Comparison of ENCODE assay signal across 1 cellular context in genomic region chrX:44872319-44872816, GRCh38.
TF ChIP-seq lines count a peak whose summit lies in the region.

No MANE protein-coding gene starts in this region.

TF ChIP-seq in HEK293, 187 proteins besides CTCF, POLR2A, EP300 and RAD21 (continued from another document):
- TF ChIP-seq, protein P1, sequence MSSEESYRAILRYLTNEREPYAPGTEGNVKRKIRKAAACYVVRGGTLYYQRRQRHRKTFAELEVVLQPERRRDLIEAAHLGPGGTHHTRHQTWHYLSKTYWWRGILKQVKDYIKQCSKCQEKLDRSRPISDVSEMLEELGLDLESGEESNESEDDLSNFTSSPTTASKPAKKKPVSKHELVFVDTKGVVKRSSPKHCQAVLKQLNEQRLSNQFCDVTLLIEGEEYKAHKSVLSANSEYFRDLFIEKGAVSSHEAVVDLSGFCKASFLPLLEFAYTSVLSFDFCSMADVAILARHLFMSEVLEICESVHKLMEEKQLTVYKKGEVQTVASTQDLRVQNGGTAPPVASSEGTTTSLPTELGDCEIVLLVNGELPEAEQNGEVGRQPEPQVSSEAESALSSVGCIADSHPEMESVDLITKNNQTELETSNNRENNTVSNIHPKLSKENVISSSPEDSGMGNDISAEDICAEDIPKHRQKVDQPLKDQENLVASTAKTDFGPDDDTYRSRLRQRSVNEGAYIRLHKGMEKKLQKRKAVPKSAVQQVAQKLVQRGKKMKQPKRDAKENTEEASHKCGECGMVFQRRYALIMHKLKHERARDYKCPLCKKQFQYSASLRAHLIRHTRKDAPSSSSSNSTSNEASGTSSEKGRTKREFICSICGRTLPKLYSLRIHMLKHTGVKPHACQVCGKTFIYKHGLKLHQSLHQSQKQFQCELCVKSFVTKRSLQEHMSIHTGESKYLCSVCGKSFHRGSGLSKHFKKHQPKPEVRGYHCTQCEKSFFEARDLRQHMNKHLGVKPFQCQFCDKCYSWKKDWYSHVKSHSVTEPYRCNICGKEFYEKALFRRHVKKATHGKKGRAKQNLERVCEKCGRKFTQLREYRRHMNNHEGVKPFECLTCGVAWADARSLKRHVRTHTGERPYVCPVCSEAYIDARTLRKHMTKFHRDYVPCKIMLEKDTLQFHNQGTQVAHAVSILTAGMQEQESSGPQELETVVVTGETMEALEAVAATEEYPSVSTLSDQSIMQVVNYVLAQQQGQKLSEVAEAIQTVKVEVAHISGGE (tag by site-specific recombination; conservative IDR thresholded peaks at IDR 0.05; ENCODE audit: low read depth): 0 out of 2 replicates have a peak, but pooled peaks have one; percentile 10
- TF ChIP-seq ZFP37 (tag by site-specific recombination; IDR thresholded peaks at IDR 0.05) (peak; percentile 68; the same call in 1 of the 2 replicates), ZNF571 (tag by site-specific recombination; IDR thresholded peaks at IDR 0.05) (no peak), GFI1B (tag by site-specific recombination; IDR thresholded peaks at IDR 0.05) (peak; percentile 32; the same call in 1 of the 2 replicates), KLF8 (tag by site-specific recombination; IDR thresholded peaks at IDR 0.05) (peak; percentile 27), ZNF341 (tag by site-specific recombination; IDR thresholded peaks at IDR 0.05; ENCODE audit: low read depth) (no peak), ZNF660 (tag by site-specific recombination; IDR thresholded peaks at IDR 0.05) (peak; percentile 42; the same call in 1 of the 2 replicates), ZBTB17 (tag by site-specific recombination; IDR thresholded peaks at IDR 0.05) (peak; percentile 32; the same call in 1 of the 2 replicates), ZEB2 (tag by site-specific recombination; IDR thresholded peaks at IDR 0.05) (peak; percentile 13; the same call in 1 of the 2 replicates)
- TF ChIP-seq, protein P2, sequence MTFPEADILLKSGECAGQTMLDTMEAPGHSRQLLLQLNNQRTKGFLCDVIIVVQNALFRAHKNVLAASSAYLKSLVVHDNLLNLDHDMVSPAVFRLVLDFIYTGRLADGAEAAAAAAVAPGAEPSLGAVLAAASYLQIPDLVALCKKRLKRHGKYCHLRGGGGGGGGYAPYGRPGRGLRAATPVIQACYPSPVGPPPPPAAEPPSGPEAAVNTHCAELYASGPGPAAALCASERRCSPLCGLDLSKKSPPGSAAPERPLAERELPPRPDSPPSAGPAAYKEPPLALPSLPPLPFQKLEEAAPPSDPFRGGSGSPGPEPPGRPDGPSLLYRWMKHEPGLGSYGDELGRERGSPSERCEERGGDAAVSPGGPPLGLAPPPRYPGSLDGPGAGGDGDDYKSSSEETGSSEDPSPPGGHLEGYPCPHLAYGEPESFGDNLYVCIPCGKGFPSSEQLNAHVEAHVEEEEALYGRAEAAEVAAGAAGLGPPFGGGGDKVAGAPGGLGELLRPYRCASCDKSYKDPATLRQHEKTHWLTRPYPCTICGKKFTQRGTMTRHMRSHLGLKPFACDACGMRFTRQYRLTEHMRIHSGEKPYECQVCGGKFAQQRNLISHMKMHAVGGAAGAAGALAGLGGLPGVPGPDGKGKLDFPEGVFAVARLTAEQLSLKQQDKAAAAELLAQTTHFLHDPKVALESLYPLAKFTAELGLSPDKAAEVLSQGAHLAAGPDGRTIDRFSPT (tag by site-specific recombination; IDR thresholded peaks at IDR 0.05): peak; percentile 74; the same call in 1 of the 2 replicates
- TF ChIP-seq, protein P3, sequence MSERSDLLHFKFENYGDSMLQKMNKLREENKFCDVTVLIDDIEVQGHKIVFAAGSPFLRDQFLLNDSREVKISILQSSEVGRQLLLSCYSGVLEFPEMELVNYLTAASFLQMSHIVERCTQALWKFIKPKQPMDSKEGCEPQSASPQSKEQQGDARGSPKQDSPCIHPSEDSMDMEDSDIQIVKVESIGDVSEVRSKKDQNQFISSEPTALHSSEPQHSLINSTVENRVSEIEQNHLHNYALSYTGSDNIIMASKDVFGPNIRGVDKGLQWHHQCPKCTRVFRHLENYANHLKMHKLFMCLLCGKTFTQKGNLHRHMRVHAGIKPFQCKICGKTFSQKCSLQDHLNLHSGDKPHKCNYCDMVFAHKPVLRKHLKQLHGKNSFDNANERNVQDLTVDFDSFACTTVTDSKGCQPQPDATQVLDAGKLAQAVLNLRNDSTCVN (tag by site-specific recombination; optimal IDR thresholded peaks at IDR 0.05): peak; percentile 89
- TF ChIP-seq, protein P4, sequence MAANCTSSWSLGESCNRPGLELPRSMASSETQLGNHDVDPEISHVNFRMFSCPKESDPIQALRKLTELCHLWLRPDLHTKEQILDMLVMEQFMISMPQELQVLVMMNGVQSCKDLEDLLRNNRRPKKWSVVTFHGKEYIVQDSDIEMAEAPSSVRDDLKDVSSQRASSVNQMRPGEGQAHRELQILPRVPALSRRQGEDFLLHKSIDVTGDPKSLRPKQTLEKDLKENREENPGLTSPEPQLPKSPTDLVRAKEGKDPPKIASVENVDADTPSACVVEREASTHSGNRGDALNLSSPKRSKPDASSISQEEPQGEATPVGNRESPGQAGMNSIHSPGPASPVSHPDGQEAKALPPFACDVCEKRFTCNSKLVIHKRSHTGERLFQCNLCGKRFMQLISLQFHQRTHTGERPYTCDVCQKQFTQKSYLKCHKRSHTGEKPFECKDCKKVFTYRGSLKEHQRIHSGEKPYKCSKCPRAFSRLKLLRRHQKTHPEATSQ (tag by site-specific recombination; IDR thresholded peaks at IDR 0.05): no peak
